7 cellular contexts compared by ENCODE assay signal in the genomic region with DNA sequence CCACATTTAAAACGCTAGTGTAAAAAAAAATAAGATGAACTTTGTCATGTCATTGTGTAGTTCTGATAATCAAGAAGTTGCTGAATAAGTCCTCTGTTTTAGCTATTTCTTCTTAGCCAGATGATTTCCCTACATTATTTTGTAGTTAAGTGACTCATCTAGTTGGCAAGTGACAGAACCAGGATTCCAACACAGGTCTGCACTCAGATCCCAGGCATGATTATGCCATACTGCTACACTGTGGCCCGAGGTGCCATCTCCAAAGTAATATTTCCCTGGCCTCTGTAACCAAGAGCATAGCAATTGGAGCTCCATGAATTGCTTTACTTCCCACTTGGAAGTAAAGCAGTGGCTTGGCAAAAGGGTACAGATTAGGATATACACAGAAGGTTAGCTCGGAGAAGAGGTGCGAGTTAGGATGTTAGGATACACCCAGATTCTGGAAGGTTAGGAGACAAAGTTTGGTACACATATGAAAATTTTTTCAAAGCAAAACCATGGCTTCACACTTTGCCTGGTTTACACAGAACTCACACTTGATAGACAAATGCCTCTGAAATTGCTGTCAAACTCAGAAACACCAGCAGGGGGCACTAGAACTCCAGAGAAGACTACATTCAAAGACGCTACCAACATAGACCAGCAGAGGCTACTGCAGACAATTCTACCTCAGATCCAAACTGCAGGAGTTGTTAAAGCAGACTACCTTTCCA. TPM values are rescaled to one million over a fixed set of nuclear protein-coding genes. Genes with fewer than 3 reads are reported as not detected.
DNase-seq lines count a peak whose midpoint lies in the region; ATAC-seq, FAIRE-seq and TF ChIP-seq lines count a peak whose summit lies in the region.

No MANE protein-coding gene starts in this region.

- peak; percentile 85 for TF ChIP-seq CTCF in hepatocyte (IDR thresholded peaks at IDR 0.05; ENCODE audit: poor library complexity)

- H3K27me3 ChIP-seq in hepatocyte (no peaks in the 10 kb centered on the region), small intestine (ENCODE audit: control insufficient read depth in 2 of 2, insufficient read depth in 2 of 2, low read length in 2 of 2) (no peaks in the 10 kb centered on the region)

- no peaks in the 10 kb centered on the region for H3K9me2 ChIP-seq in hepatocyte (replicated peaks; ENCODE audit: insufficient read depth)

- FAIRE-seq in GM12891 (lab: Jason Lieb, UNC), result peak; percentile 95
- no peak for FAIRE-seq in small intestine (lab: Jason Lieb, UNC)

- H3K36me3 ChIP-seq in hepatocyte (replicated peaks; ENCODE audit: insufficient read depth, low read depth) (no peaks in the 10 kb centered on the region), small intestine (ENCODE audit: control insufficient read depth in 2 of 2, insufficient read depth in 2 of 2, low read length in 2 of 2) (no peaks in the 10 kb centered on the region)

- peak; percentile 59 for ATAC-seq in HG02759 (IDR thresholded peaks at IDR 0.05; ENCODE audit: unreplicated experiment)

- DNase-seq in GM12891 (ENCODE audit: insufficient read length, low spot score), result no peak
- peak; percentile 34 for DNase-seq in NCI-H1436 treated with DMSO at 0.1 percent for 48 hours (lab: John Stamatoyannopoulos, UW)
- DNase-seq in T-helper 1 cell, result peak in 4 of 5 donors; percentile 13 to 67 (median 44)
- DNase-seq in anterior cingulate cortex (lab: John Stamatoyannopoulos, UW), result peak in 53 of 58 donors; percentile 0 to 75 (median 24)
- peak; percentile 77 for DNase-seq in hepatocyte (ENCODE audit: low spot score)
- peak; percentile 70 for DNase-seq in small intestine

- no peak overlapping the region for H3K27ac ChIP-seq in hepatocyte
- H3K27ac ChIP-seq in small intestine (ENCODE audit: low read depth in 1 of 2, low read length in 1 of 2), result no peak overlapping the region

- H3K9me3 ChIP-seq in hepatocyte (ENCODE audit: low read depth), result no peaks in the 10 kb centered on the region
- H3K9me3 ChIP-seq in small intestine (ENCODE audit: control insufficient read depth, low read depth), result no peaks in the 10 kb centered on the region

- H3K4me1 ChIP-seq in hepatocyte (ENCODE audit: insufficient read depth) (no peaks in the 10 kb centered on the region), small intestine (ENCODE audit: control insufficient read depth in 2 of 2, insufficient read depth in 1 of 2, low read depth in 1 of 2, low read length in 1 of 2) (no peaks in the 10 kb centered on the region)

- no peak overlapping the region for H3K4me2 ChIP-seq in hepatocyte

- TF ChIP-seq POLR2A in GM12891 (IDR thresholded peaks at IDR 0.05; ENCODE audit: low read depth, low read length), result no peak

- H3K4me3 ChIP-seq in hepatocyte (no peak overlapping the region), small intestine (ENCODE audit: low read depth in 1 of 2, low read length in 2 of 2) (no peak overlapping the region)

- no peaks in the 10 kb centered on the region for H3K79me2 ChIP-seq in hepatocyte

- 31% methylated on average over 5 of the region's 5 CpGs for WGBS in hepatocyte (ENCODE audit: low lambda C conversion rate, missing lambda C conversion rate)
- WGBS in small intestine, 3 donors, result 30 to 45% (median 32%) methylated on average over 5 of the region's 5 CpGs

- H4K20me1 ChIP-seq in hepatocyte (ENCODE audit: insufficient read depth, poor library complexity, severe bottlenecking), result no peaks in the 10 kb centered on the region

- H2AFZ ChIP-seq in hepatocyte, result no peak overlapping the region

TF ChIP-seq in GM12891, 5 proteins besides CTCF, POLR2A, EP300 and RAD21:
- TF ChIP-seq TAF1 (IDR thresholded peaks at IDR 0.05; ENCODE audit: low read depth, low read length) (no peak), SPI1 (IDR thresholded peaks at IDR 0.05; ENCODE audit: low read depth, low read length) (no peak)
TF ChIP-seq in GM12891: peak in this region for 0.

RNA-seq across cellular contexts. Expression of a gene that starts 41.4 kb away (rescaled TPM):
- 0.03 TPM for polyA plus RNA-seq in GM12891 (2012; ENCODE audit: low read depth, missing spikeins)
- 19.1 and 24.9 TPM in 2 replicates for total RNA-seq in hepatocyte
- 22.9 and 32.2 TPM in 2 replicates for polyA plus RNA-seq in hepatocyte
- polyA plus RNA-seq in small intestine, result 1 to 10 TPM in 1 of 3 donors, under 1 TPM in 1, not detected in 1; 0.54 to 5.5 TPM

RNA-seq across cellular contexts. Expression of a gene that starts 46.5 kb away (rescaled TPM):
- polyA plus RNA-seq in GM12891 (2012; ENCODE audit: low read depth, missing spikeins), result 3.7 TPM
- total RNA-seq in hepatocyte, result 1.2 and 2.4 TPM in 2 replicates
- 2.6 and 3.4 TPM in 2 replicates for polyA plus RNA-seq in hepatocyte
- polyA plus RNA-seq in small intestine, result 1 to 10 TPM; 3.8 to 6.2 (median 4.6) TPM

RNA-seq across cellular contexts. Expression of a gene that starts 48.8 kb away (rescaled TPM):
- 1.1 TPM for polyA plus RNA-seq in GM12891 (2012; ENCODE audit: low read depth, missing spikeins)
- total RNA-seq in hepatocyte, result 134 and 146 TPM in 2 replicates
- polyA plus RNA-seq in hepatocyte (98.3 and 131 TPM in 2 replicates), small intestine (10 to 100 TPM in 1 of 3 donors, 1 to 10 TPM in 2; 8.1 to 26.4 (median 9.8) TPM)
